In genomic region chr18:39799010-39799409, GRCh38 we compare ENCODE assay signal across 10 cellular contexts.
DNase-seq lines count a peak whose midpoint lies in the region; ATAC-seq and TF ChIP-seq lines count a peak whose summit lies in the region.
"Had no signal": no experiment of that assay in that cellular context is flagged by ENCODE, and none has a peak within 500 bp of the region (broad histone marks: within the 10 kb centered on the region; RNA-seq: fewer than 3 reads in every experiment).

No MANE protein-coding gene starts in this region.

- peak overlapping the region; percentile 44 for H2AFZ ChIP-seq in mammary epithelial cell (ENCODE audit: low read depth, low read length)

- H3K4me2 ChIP-seq in mammary epithelial cell (ENCODE audit: insufficient read depth, low read depth, low read length): peak overlapping the region; percentile 83

- in situ Hi-C loops in mammary epithelial cell (cut with MboI; ENCODE audit: low sequenced_read_pairs in 2 of 2) (no loop called here), G401 (cut with HindIII; ENCODE audit: low sequenced_read_pairs) (no loop called here)

- no peak for ATAC-seq in HG03280 (IDR thresholded peaks at IDR 0.05; ENCODE audit: unreplicated experiment)
- ATAC-seq in HG03439 (IDR thresholded peaks at IDR 0.05; ENCODE audit: unreplicated experiment): no peak
- ATAC-seq in CD8-positive, alpha-beta T cell: no peak

- H3K36me3 Mint-ChIP-seq in nephron (ENCODE audit: low read depth): no peaks in the 10 kb centered on the region
- H3K36me3 Mint-ChIP-seq in CD8-positive, alpha-beta T cell: no peaks in the 10 kb centered on the region
- H3K36me3 Mint-ChIP-seq: brain had no signal

- peaks cover 3% of the 10 kb centered on the region for H3K27me3 Mint-ChIP-seq in nephron (ENCODE audit: low read depth)
- H3K27me3 Mint-ChIP-seq in CD8-positive, alpha-beta T cell (ENCODE audit: low read depth): no peaks in the 10 kb centered on the region
- H3K27me3 Mint-ChIP-seq: brain had no signal

- H3K4me1 ChIP-seq in ES-I3 (ENCODE audit: insufficient read depth, low read length) (no peaks in the 10 kb centered on the region), mammary epithelial cell (ENCODE audit: insufficient read depth, low read length) (peaks cover 10% of the 10 kb centered on the region)
- H3K4me1 ChIP-seq in CD8-positive, alpha-beta T cell (ENCODE audit: insufficient read depth, low read length): no peaks in the 10 kb centered on the region

- DNase-seq in NCI-H2029 (lab: John Stamatoyannopoulos, UW) (peak; percentile 88), mammary epithelial cell (peak; percentile 40), G401 (ENCODE audit: low spot score) (no peak)
- DNase-seq in CD8-positive, alpha-beta T cell: no peak
- DNase-seq: NCI-H510A had no signal

- H3K27me3 ChIP-seq in mammary epithelial cell (ENCODE audit: insufficient read depth, low read length): no peaks in the 10 kb centered on the region
- H3K27me3 ChIP-seq in CD8-positive, alpha-beta T cell (ENCODE audit: insufficient read depth, low read length): no peaks in the 10 kb centered on the region

- intact Hi-C loops in mammary epithelial cell (cut with micrococcal nuclease): loop anchor here (10.0 kb wide), 1 partner anchor 166 kb away; no protein-coding TSS in a partner anchor
- intact Hi-C loops in CD8-positive, alpha-beta T cell (cut with DNase I, micrococcal nuclease): no loop called here

- H3K4me3 Mint-ChIP-seq in nephron: peak overlapping the region; percentile 90 to 94 (median 93)
- no peak overlapping the region for H3K4me3 Mint-ChIP-seq in CD8-positive, alpha-beta T cell

- H3K36me3 ChIP-seq in ES-I3 (ENCODE audit: insufficient read depth, low read length) (no peaks in the 10 kb centered on the region), mammary epithelial cell (ENCODE audit: insufficient read depth, low read length) (no peaks in the 10 kb centered on the region)
- H3K36me3 ChIP-seq in CD8-positive, alpha-beta T cell (ENCODE audit: insufficient read depth, low read length): no peaks in the 10 kb centered on the region

- BruUV-seq in mammary epithelial cell (replicated peaks; lab: Mats Ljungman, UMichigan): no TSS peak

- peaks cover 56% of the 10 kb centered on the region for H3K79me2 ChIP-seq in mammary epithelial cell (ENCODE audit: insufficient read depth, low read length)

- H4K20me1 ChIP-seq in mammary epithelial cell (ENCODE audit: insufficient read depth, low read length): no peaks in the 10 kb centered on the region

- POLR2A ChIA-PET in CD8-positive, alpha-beta T cell (lab: Charles Lee): no interaction called here

- WGBS in mammary epithelial cell (ENCODE audit: low coverage, missing lambda C conversion rate): 3% methylated on average over 4 of the region's 9 CpGs

- H3K9ac ChIP-seq in ES-I3 (ENCODE audit: low read depth, low read length): peak overlapping the region; percentile 90; the same call in 1 of the 2 replicates
- H3K9ac ChIP-seq in mammary epithelial cell (ENCODE audit: insufficient read depth, low read length): peak overlapping the region; percentile 32

- H3K9me3 Mint-ChIP-seq in nephron: no peaks in the 10 kb centered on the region
- peaks cover 7% of the 10 kb centered on the region for H3K9me3 Mint-ChIP-seq in CD8-positive, alpha-beta T cell

- TF ChIP-seq CTCF in mammary epithelial cell (conservative IDR thresholded peaks at IDR 0.05 in 1 of 2, IDR thresholded peaks at IDR 0.05 in 1 of 2; ENCODE audit: extremely low read depth in 1 of 2, insufficient read depth in 1 of 2, low read depth in 1 of 2, low read length in 2 of 2): no peak
- TF ChIP-seq CTCF in nephron (IDR thresholded peaks at IDR 0.05; ENCODE audit: unreplicated experiment in 3 of 3): no peak
- TF ChIP-seq CTCF in CD8-positive, alpha-beta T cell (IDR thresholded peaks at IDR 0.05): no peak

- CTCF ChIA-PET in mammary epithelial cell (lab: Charles Lee; ENCODE audit: low non-redundant PET): no interaction called here
- CTCF ChIA-PET in CD8-positive, alpha-beta T cell (lab: Charles Lee): no interaction called here

- peak overlapping the region in 2 of 3 experiments; percentile 12 to 57 for H3K27ac Mint-ChIP-seq in nephron
- no peak overlapping the region for H3K27ac Mint-ChIP-seq in CD8-positive, alpha-beta T cell
- H3K27ac Mint-ChIP-seq: brain had no signal

- peaks cover 11% of the 10 kb centered on the region for H3K4me1 Mint-ChIP-seq in nephron
- peaks cover 3% of the 10 kb centered on the region for H3K4me1 Mint-ChIP-seq in CD8-positive, alpha-beta T cell (ENCODE audit: low read depth)
- H3K4me1 Mint-ChIP-seq: brain had no signal

- H3K4me3 ChIP-seq in mammary epithelial cell (replicated peaks in 1 of 3; ENCODE audit: insufficient read depth in 1 of 3, low read depth in 2 of 3, low read length in 3 of 3): peak overlapping the region; percentile 46 to 95 (median 66)
- H3K4me3 ChIP-seq in CD8-positive, alpha-beta T cell (ENCODE audit: low read depth, low read length): no peak overlapping the region

- H3K9me3 ChIP-seq in ES-I3 (ENCODE audit: control insufficient read depth, insufficient read depth, low read length): peaks cover 8% of the 10 kb centered on the region
- peaks cover 14% of the 10 kb centered on the region for H3K9me3 ChIP-seq in mammary epithelial cell (replicated peaks; ENCODE audit: insufficient read depth, low read length)
- H3K9me3 ChIP-seq in CD8-positive, alpha-beta T cell (ENCODE audit: low read length): no peaks in the 10 kb centered on the region

- peak overlapping the region; percentile 88 for H3K27ac ChIP-seq in mammary epithelial cell (ENCODE audit: insufficient read depth, low read depth, low read length)
- H3K27ac ChIP-seq in CD8-positive, alpha-beta T cell (ENCODE audit: low read depth, low read length): no peak overlapping the region

- dilution Hi-C loops in mammary epithelial cell (cut with HindIII; ENCODE audit: low sequenced_read_pairs): no loop called here

Comparison
In these comparisons a context has a peak if more than half of its experiments do, and no peak if none do; other contexts are left out.
1. DNase-seq: peak in NCI-H2029 (single experiment) and mammary epithelial cell (single experiment); none in CD8-positive, alpha-beta T cell (0 of 7) and G401 (single experiment).